Comparison of ENCODE assay signal across 7 cellular contexts in genomic region chr2:177758591-177759371, GRCh38.
DNase-seq lines count a peak whose midpoint lies in the region; ATAC-seq and TF ChIP-seq lines count a peak whose summit lies in the region.

No MANE protein-coding gene starts in this region.

- H3K4me3 ChIP-seq in GM12875 (ENCODE audit: low read depth, low read length) (no peak overlapping the region), cardiac fibroblast (replicated peaks in 1 of 2; ENCODE audit: low read depth in 2 of 2, low read length in 2 of 2) (no peak overlapping the region), lower lobe of right lung (no peak overlapping the region)

- DNase-seq in NCI-H2196 treated with DMSO at 0.1 percent for 48 hours (lab: John Stamatoyannopoulos, UW; ENCODE audit: unreplicated experiment) = peak; percentile 24
- DNase-seq in cardiac fibroblast (ENCODE audit: low read depth in 2 of 2) = peak; percentile 48 to 62
- DNase-seq in lower lobe of right lung = no peak
- no peak for DNase-seq in GM13976 (ENCODE audit: low spot score)
- DNase-seq in stimulated activated naive CD4-positive, alpha-beta T cell treated with Interleukin-2 at 50 U/mL for 16 hours (lab: John Stamatoyannopoulos, UW) = no peak

- no peaks in the 10 kb centered on the region for H3K9me3 ChIP-seq in lower lobe of right lung

- H3K4me1 ChIP-seq in lower lobe of right lung = peaks cover 16% of the 10 kb centered on the region

- intact Hi-C loops in lower lobe of right lung (cut with DNase I) = no loop called here

- TF ChIP-seq CTCF in GM12875 (IDR thresholded peaks at IDR 0.05; ENCODE audit: borderline replicate concordance, insufficient read depth, low read depth, low read length) = peak; percentile 20; the same call in 1 of the 2 replicates
- TF ChIP-seq CTCF in cardiac fibroblast (IDR thresholded peaks at IDR 0.05; ENCODE audit: low read depth, low read length) = peak; percentile 33
- TF ChIP-seq CTCF in lower lobe of right lung (IDR thresholded peaks at IDR 0.05) = peak; percentile 42
- TF ChIP-seq CTCF in GM13976 (IDR thresholded peaks at IDR 0.05; ENCODE audit: borderline replicate concordance, control extremely low read depth, extremely low read depth, insufficient read depth, missing control alignments) = no peak

- ATAC-seq in lower lobe of right lung = no peak
- ATAC-seq in esophagus mucosa = no peak

- in situ Hi-C loops in GM13976 (cut with MboI; ENCODE audit: low sequenced_read_pairs, unreplicated experiment) = no loop called here

- H3K27ac ChIP-seq in lower lobe of right lung = no peak overlapping the region

- H3K27me3 ChIP-seq in lower lobe of right lung (ENCODE audit: low read depth) = no peaks in the 10 kb centered on the region

- no peaks in the 10 kb centered on the region for H3K36me3 ChIP-seq in lower lobe of right lung

Comparison
In these comparisons a context has a peak if more than half of its experiments do, and no peak if none do; other contexts are left out.
1. DNase-seq: peak in NCI-H2196 treated with DMSO at 0.1 percent for 48 hours (single experiment) and cardiac fibroblast (2 of 2); none in lower lobe of right lung (single experiment), GM13976 (single experiment) and stimulated activated naive CD4-positive, alpha-beta T cell treated with Interleukin-2 at 50 U/mL for 16 hours (single experiment).